8 cellular contexts compared by ENCODE assay signal in the genomic region with DNA sequence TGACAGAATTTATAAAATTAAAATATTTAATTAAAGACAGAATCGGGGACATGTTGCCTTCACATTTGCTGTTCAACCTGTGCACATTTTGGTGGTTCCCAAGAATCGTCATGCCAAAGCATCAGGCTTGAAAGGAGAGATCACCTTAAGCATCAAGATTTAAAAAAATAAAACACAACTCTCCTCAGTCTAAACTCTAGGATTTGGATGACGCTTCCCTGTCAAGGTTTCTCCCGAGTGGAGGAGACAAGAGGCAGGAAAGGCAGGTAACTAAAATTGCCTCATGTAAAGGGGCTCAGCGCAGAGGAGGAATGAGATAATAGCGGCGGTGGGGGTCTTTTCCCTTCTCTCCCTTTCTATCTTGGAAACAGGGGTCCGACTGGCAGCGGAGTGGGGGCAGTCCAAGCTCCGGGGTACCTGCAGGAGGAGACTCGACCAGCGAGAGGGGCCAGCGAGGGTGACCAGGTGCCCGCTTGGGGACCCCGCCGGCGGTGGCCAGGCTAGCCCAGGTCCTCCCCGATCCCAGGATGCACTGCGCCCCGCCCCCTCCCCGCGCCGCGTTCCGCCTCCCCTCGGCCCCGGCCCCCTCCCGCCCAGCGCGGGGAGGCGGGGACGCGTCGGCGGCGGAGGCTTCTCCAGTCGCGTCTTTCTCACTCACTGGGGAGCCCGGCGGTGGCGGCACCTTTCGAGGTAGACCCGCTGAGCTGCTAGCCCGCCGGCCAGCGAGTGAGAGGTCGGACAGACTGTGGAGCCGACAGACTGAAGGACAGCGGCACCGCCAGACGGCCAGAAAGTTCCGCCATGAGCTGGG. TPM values are rescaled to one million over a fixed set of nuclear protein-coding genes. Genes with fewer than 3 reads are reported as not detected.
DNase-seq lines count a peak whose midpoint lies in the region; ATAC-seq and TF ChIP-seq lines count a peak whose summit lies in the region.

A gene (plus strand): TSS at position 638 of the 811 bp plus-strand sequence. CDS start 164 bp downstream, at position 802.

- DNase-seq in AG10803 (ENCODE audit: low read depth) = peak; percentile 39
- DNase-seq in activated T-cell treated with anti-CD3 and anti-CD28 coated beads, Interleukin-2, amount 50 U/mL, for 4 hours = peak; percentile 63
- no peak for DNase-seq in esophagus muscularis mucosa (ENCODE audit: extremely low spot score)
- DNase-seq in stimulated activated CD8-positive, alpha-beta memory T cell treated with anti-CD3 and anti-CD28 coated beads, Interleukin-7, amount 100 ng/mL, for 1 hour (ENCODE audit: low read depth in 2 of 2) = peak; percentile 11 to 18

- no peak for TF ChIP-seq CTCF in AG10803 (conservative IDR thresholded peaks at IDR 0.05; ENCODE audit: low read length)
- TF ChIP-seq CTCF in OCI-LY3 (IDR thresholded peaks at IDR 0.05; ENCODE audit: low read depth, low read length) = no peak
- no peak for TF ChIP-seq CTCF in esophagus muscularis mucosa (IDR thresholded peaks at IDR 0.05)

- H2AFZ ChIP-seq in OCI-LY3 (ENCODE audit: low read depth, low read length) = peak within 1 kb of the TSS; percentile 47

- H3K9me3 ChIP-seq in OCI-LY3 (ENCODE audit: insufficient read depth, low read length) (no peaks in the 10 kb centered on the region), esophagus muscularis mucosa (no peaks in the 10 kb centered on the region), muscle layer of colon (ENCODE audit: low read length) (no peaks in the 10 kb centered on the region)

- H3K4me1 Mint-ChIP-seq in activated T-cell treated with anti-CD3 and anti-CD28 coated beads, Interleukin-2, amount 50 U/mL, for 4 hours (ENCODE audit: low read depth) = peaks cover 17% of the 10 kb centered on the region

- H3K4me3 Mint-ChIP-seq in activated T-cell treated with anti-CD3 and anti-CD28 coated beads, Interleukin-2, amount 50 U/mL, for 4 hours = peak within 1 kb of the TSS; percentile 90

- WGBS in esophagus muscularis mucosa = under 1% methylated on average over 23 of the region's 52 CpGs

- peaks cover 10% of the 10 kb centered on the region; the same call in 1 of the 2 replicates for H4K20me1 ChIP-seq in OCI-LY3 (ENCODE audit: insufficient read depth, low read length)

- H3K79me2 ChIP-seq in OCI-LY3 (ENCODE audit: low read length) = peaks cover 31% of the 10 kb centered on the region

- no peak for TF ChIP-seq EP300 in esophagus muscularis mucosa (IDR thresholded peaks at IDR 0.05)

- peak within 1 kb of the TSS; percentile 86 for H3K4me2 ChIP-seq in OCI-LY3 (ENCODE audit: low read length)

- intact Hi-C loops in esophagus muscularis mucosa (cut with DNase I) = no loop called here

- peaks cover 48% of the 10 kb centered on the region for H3K27me3 Mint-ChIP-seq in activated T-cell treated with anti-CD3 and anti-CD28 coated beads, Interleukin-2, amount 50 U/mL, for 4 hours (ENCODE audit: low read depth)

- H3K4me1 ChIP-seq in OCI-LY3 (ENCODE audit: low read length) (peaks cover 15% of the 10 kb centered on the region), esophagus muscularis mucosa (peaks cover 0 to 29% (median 27%) of the 10 kb centered on the region in 4 donors), muscle layer of colon (ENCODE audit: insufficient read depth, low read length) (peaks cover 5% of the 10 kb centered on the region)

- H3K4me3 ChIP-seq in AG10803 (ENCODE audit: low read length) = peak within 1 kb of the TSS; percentile 70
- H3K4me3 ChIP-seq in OCI-LY3 (ENCODE audit: low read length) = peak within 1 kb of the TSS; percentile 80
- peak within 1 kb of the TSS; percentile 84 to 98 (median 92) for H3K4me3 ChIP-seq in esophagus muscularis mucosa
- H3K4me3 ChIP-seq in muscle layer of colon (ENCODE audit: low read depth in 1 of 2, low read length in 2 of 2) = peak within 1 kb of the TSS; percentile 86 to 92

- no peaks in the 10 kb centered on the region for H3K36me3 Mint-ChIP-seq in activated T-cell treated with anti-CD3 and anti-CD28 coated beads, Interleukin-2, amount 50 U/mL, for 4 hours (ENCODE audit: insufficient read depth)

- peak within 1 kb of the TSS; percentile 71 for H3K9ac ChIP-seq in OCI-LY3 (ENCODE audit: low read length)
- H3K9ac ChIP-seq in muscle layer of colon (ENCODE audit: low read length) = peak within 1 kb of the TSS; percentile 78

- H3K27me3 ChIP-seq in OCI-LY3 (ENCODE audit: low read depth, low read length) = no peaks in the 10 kb centered on the region
- peaks cover 0 to 11% (median 0%) of the 10 kb centered on the region in 4 donors for H3K27me3 ChIP-seq in esophagus muscularis mucosa
- H3K27me3 ChIP-seq in muscle layer of colon (ENCODE audit: control insufficient read depth in 1 of 2, insufficient read depth in 2 of 2, low read length in 2 of 2) = no peaks in the 10 kb centered on the region

- ATAC-seq in HG02884 (IDR thresholded peaks at IDR 0.05; ENCODE audit: unreplicated experiment) (peak; percentile 49), HG03097 (IDR thresholded peaks at IDR 0.05; ENCODE audit: low FRiP score, unreplicated experiment) (no peak)
- ATAC-seq in activated T-cell treated with anti-CD3 and anti-CD28 coated beads, Interleukin-2, amount 50 U/mL, for 4 hours = peak; percentile 87 to 91

- H3K36me3 ChIP-seq in OCI-LY3 (replicated peaks; ENCODE audit: low read depth, low read length) (no peaks in the 10 kb centered on the region), esophagus muscularis mucosa (no peaks in the 10 kb centered on the region), muscle layer of colon (ENCODE audit: insufficient read depth, low read length) (no peaks in the 10 kb centered on the region)

- no peaks in the 10 kb centered on the region for H3K9me3 Mint-ChIP-seq in activated T-cell treated with anti-CD3 and anti-CD28 coated beads, Interleukin-2, amount 50 U/mL, for 4 hours

- no peak for TF ChIP-seq POLR2A in esophagus muscularis mucosa (IDR thresholded peaks at IDR 0.05; ENCODE audit: low read depth)

- H3K27ac ChIP-seq in OCI-LY3 (ENCODE audit: low read length) = no peak within 1 kb of the TSS; the same call in 1 of the 2 replicates
- peak within 1 kb of the TSS; percentile 72 to 84 (median 82) for H3K27ac ChIP-seq in esophagus muscularis mucosa (replicated peaks in 1 of 4)
- peak within 1 kb of the TSS; percentile 73 for H3K27ac ChIP-seq in muscle layer of colon (ENCODE audit: low read depth, low read length)

RNA-seq across cellular contexts. Expression of the gene that starts here (rescaled TPM):
- total RNA-seq in activated T-cell treated with anti-CD3 and anti-CD28 coated beads, Interleukin-2, amount 50 U/mL, for 4 hours = 1 to 10 TPM; 1.2 to 3.0 (median 1.9) TPM
- 10 to 100 TPM in 3 of 4 donors, 1 to 10 TPM in 1; 9.6 to 23.1 (median 15.5) TPM for total RNA-seq in esophagus muscularis mucosa
